15 cellular contexts compared by ENCODE assay signal in genomic region chr1:228512852-228513243, GRCh38. TPM values are rescaled to one million over a fixed set of nuclear protein-coding genes. Genes with fewer than 3 reads are reported as not detected.
DNase-seq lines count a peak whose midpoint lies in the region; ATAC-seq lines count a peak whose summit lies in the region.
"Had no signal": no experiment of that assay in that cellular context is flagged by ENCODE, and none has a peak within 500 bp of the region (broad histone marks: within the 10 kb centered on the region; RNA-seq: fewer than 3 reads in every experiment).

No MANE protein-coding gene starts in this region.

- ATAC-seq in left ventricle myocardium superior, result no peak
- ATAC-seq in T-cell (replicated peaks in 1 of 4), result peak in 1 of 4 experiments; percentile 43
- no peak for ATAC-seq in naive thymus-derived CD8-positive, alpha-beta T cell

- CTCF ChIA-PET in T-cell (lab: Charles Lee), result interaction anchor here in 1 of 2 donors (0.7 kb wide), 1 partner anchor 8 kb away, joined by 4 read pairs; no protein-coding TSS in a partner anchor

- DNase-seq in cardiac septum (ENCODE audit: low spot score) (peak; percentile 17), left ventricle myocardium superior (no peak), T-cell (no peak), ACHN (no peak), amniotic stem cell (lab: John Stamatoyannopoulos, UW) (no peak), germinal center (ENCODE audit: low spot score) (no peak)
- DNase-seq in naive thymus-derived CD8-positive, alpha-beta T cell, result peak in 1 of 10 donors; percentile 11
- DNase-seq: Caco-2, DMS53, H9, MG63, NCI-H1092 treated with DMSO at 0.1 percent for 48 hours, NCI-H1694, NCI-H69, PC-9 had no signal

- H3K9me3 Mint-ChIP-seq in T-cell, result no peaks in the 10 kb centered on the region
- no peaks in the 10 kb centered on the region for H3K9me3 Mint-ChIP-seq in naive thymus-derived CD8-positive, alpha-beta T cell

- intact Hi-C loops in cardiac septum (cut with DNase I), result no loop called here
- intact Hi-C loops in left ventricle myocardium superior (cut with micrococcal nuclease), result no loop called here

- peak overlapping the region; percentile 58 to 79 for H3K27ac Mint-ChIP-seq in T-cell
- peak overlapping the region in 8 of 10 donors; percentile 8 to 79 (median 46) for H3K27ac Mint-ChIP-seq in naive thymus-derived CD8-positive, alpha-beta T cell
- H3K27ac Mint-ChIP-seq: H9 had no signal

- no peaks in the 10 kb centered on the region for H3K36me3 Mint-ChIP-seq in T-cell
- H3K36me3 Mint-ChIP-seq in naive thymus-derived CD8-positive, alpha-beta T cell, result peaks cover 0 to 2% (median 0%) of the 10 kb centered on the region in 3 donors

- H3K4me3 Mint-ChIP-seq in T-cell, result no peak overlapping the region
- H3K4me3 Mint-ChIP-seq in naive thymus-derived CD8-positive, alpha-beta T cell, result peak overlapping the region in 1 of 10 donors; percentile 12
- H3K4me3 Mint-ChIP-seq: H9 had no signal

- in situ Hi-C loops in ACHN (cut with HindIII; ENCODE audit: low pct_ligation_motif_present, low pct_unique_long_range_greater_than_20kb, low sequenced_read_pairs), result no loop called here

- peaks cover 7 to 15% (median 11%) of the 10 kb centered on the region in 3 donors for H3K4me1 Mint-ChIP-seq in T-cell
- peaks cover 9 to 16% (median 11%) of the 10 kb centered on the region in 4 donors for H3K4me1 Mint-ChIP-seq in naive thymus-derived CD8-positive, alpha-beta T cell
- H3K4me1 Mint-ChIP-seq: H9 had no signal

- POLR2A ChIA-PET in T-cell (lab: Charles Lee), result no interaction called here
- POLR2A ChIA-PET in naive thymus-derived CD8-positive, alpha-beta T cell (lab: Charles Lee), result interaction anchor here (0.9 kb wide), 1 partner anchor 12 kb away, joined by 5 read pairs; no protein-coding TSS in a partner anchor

- peaks cover 21 to 41% of the 10 kb centered on the region in 2 donors for H3K27me3 Mint-ChIP-seq in T-cell
- peaks cover 4 to 55% (median 20%) of the 10 kb centered on the region in 5 donors for H3K27me3 Mint-ChIP-seq in naive thymus-derived CD8-positive, alpha-beta T cell

RNA-seq across cellular contexts. Expression of gene RNF187, which starts 25.7 kb away (rescaled TPM):
- total RNA-seq in cardiac septum, result 83.2 TPM
- 101 TPM for total RNA-seq in left ventricle myocardium superior
- total RNA-seq in T-cell, result 100 to 1,000 TPM in 2 of 5 donors, 10 to 100 TPM in 3; 59.6 to 105 (median 94.9) TPM
- total RNA-seq in naive thymus-derived CD8-positive, alpha-beta T cell, result 10 to 100 TPM; 84.8 to 87.6 TPM
- 10 to 100 TPM; 28.4 to 62.6 (median 47.5) TPM for polyA plus RNA-seq in naive thymus-derived CD8-positive, alpha-beta T cell
